24 cellular contexts compared by ENCODE assay signal in the genomic region with DNA sequence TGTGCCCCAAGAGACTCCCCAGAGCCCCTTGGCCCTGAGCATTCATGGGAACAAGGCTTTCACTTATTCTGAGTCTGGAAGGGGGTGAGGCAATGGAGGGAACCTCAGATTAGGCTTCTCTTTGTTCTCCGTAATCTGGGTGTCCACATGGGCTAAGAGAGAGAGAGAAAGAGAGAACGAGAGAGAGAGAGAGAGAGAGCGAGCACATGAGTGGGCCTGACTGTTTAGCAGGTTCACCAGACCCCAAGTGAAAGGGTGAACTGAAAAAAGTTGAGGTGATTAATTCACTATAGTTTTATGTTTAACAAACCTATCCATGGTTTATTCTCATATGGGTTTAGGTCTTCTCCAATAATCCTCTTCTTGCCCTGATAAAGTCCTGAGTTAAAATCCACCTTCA.
"Had no signal": no experiment of that assay in that cellular context is flagged by ENCODE, and none has a peak within 500 bp of the region (broad histone marks: within the 10 kb centered on the region; RNA-seq: fewer than 3 reads in every experiment).

No MANE protein-coding gene starts in this region.

- H3K27ac ChIP-seq: colonic mucosa, coronary artery, dorsolateral prefrontal cortex, epithelial cell of prostate, esophagus muscularis mucosa, esophagus squamous epithelium, foreskin keratinocyte, gastrocnemius medialis, gastroesophageal sphincter, heart left ventricle, heart right ventricle had no signal

- H3K9me3 ChIP-seq: colonic mucosa, esophagus squamous epithelium, gastrocnemius medialis, heart left ventricle had no signal

- ATAC-seq: effector memory CD8-positive, alpha-beta T cell; esophagus mucosa; foreskin keratinocyte; gastrocnemius medialis; gastroesophageal sphincter; heart left ventricle; heart right ventricle had no signal

- H3K4me1 ChIP-seq: colonic mucosa, foreskin keratinocyte, gastrocnemius medialis had no signal

- H3K36me3 ChIP-seq: colonic mucosa, esophagus muscularis mucosa, esophagus squamous epithelium, gastrocnemius medialis, gastroesophageal sphincter, heart left ventricle, heart right ventricle had no signal

- DNase-seq: colonic mucosa; cortex of kidney; dermis blood vessel endothelial cell; dorsolateral prefrontal cortex; effector CD4-positive, alpha-beta T cell; effector CD8-positive, alpha-beta T cell; effector memory CD4-positive, alpha-beta T cell; effector memory CD8-positive, alpha-beta T cell; endodermal cell; erythroblast; esophagus squamous epithelium; foreskin fibroblast; foreskin keratinocyte; foreskin melanocyte; gastrocnemius medialis; glutamatergic neuron; head of caudate nucleus; heart left ventricle; heart right ventricle had no signal

- H3K4me3 ChIP-seq: colonic mucosa, coronary artery, dorsolateral prefrontal cortex, esophagus muscularis mucosa, esophagus squamous epithelium, gastrocnemius medialis, gastroesophageal sphincter, heart left ventricle, heart right ventricle had no signal
